1 cellular context compared by ENCODE assay signal in genomic region chr2:127743477-127744026, GRCh38.
TF ChIP-seq lines count a peak whose summit lies in the region.

No MANE protein-coding gene starts in this region.

TF ChIP-seq in GM12878, 131 proteins besides CTCF, POLR2A, EP300 and RAD21 (continued from another document and continues in another):
- TF ChIP-seq CEBPZ (IDR thresholded peaks at IDR 0.05; ENCODE audit: low read depth, low read length) (no peak), PAX5 (IDR thresholded peaks at IDR 0.05; ENCODE audit: borderline replicate concordance, low read depth, low read length) (no peak), ZNF207 (IDR thresholded peaks at IDR 0.05; ENCODE audit: borderline replicate concordance) (no peak), SIX5 (IDR thresholded peaks at IDR 0.05; ENCODE audit: low read depth, low read length, severe bottlenecking) (no peak), ATF7 (IDR thresholded peaks at IDR 0.05; ENCODE audit: low read depth) (peak; percentile 95), KLF5 (IDR thresholded peaks at IDR 0.05; ENCODE audit: partially characterized antibody) (no peak), IRF3 (IDR thresholded peaks at IDR 0.05) (no peak), RUNX3 (IDR thresholded peaks at IDR 0.05; ENCODE audit: low read length) (peak; percentile 81), ZNF687 (IDR thresholded peaks at IDR 0.05) (no peak), IKZF1 (conservative IDR thresholded peaks at IDR 0.05) (peak; percentile 78), CREM (IDR thresholded peaks at IDR 0.05; ENCODE audit: low read depth) (peak; percentile 63; the same call in 1 of the 2 replicates), ESRRA (IDR thresholded peaks at IDR 0.05; ENCODE audit: low read length) (no peak), YBX1 (IDR thresholded peaks at IDR 0.05) (no peak), SKIL (IDR thresholded peaks at IDR 0.05; ENCODE audit: low read depth, poor library complexity, severe bottlenecking) (peak; percentile 69), NBN (IDR thresholded peaks at IDR 0.05) (peak; percentile 82), ZBTB40 (IDR thresholded peaks at IDR 0.05; ENCODE audit: borderline replicate concordance) (no peak), BACH1 (IDR thresholded peaks at IDR 0.05; ENCODE audit: borderline replicate concordance) (no peak), RFX5 (IDR thresholded peaks at IDR 0.05; ENCODE audit: low read depth, low read length) (no peak), NFIC (IDR thresholded peaks at IDR 0.05; ENCODE audit: low read depth, low read length) (peak; percentile 49; the same call in 1 of the 2 replicates), NKRF (conservative IDR thresholded peaks at IDR 0.05) (no peak), MTA2 (IDR thresholded peaks at IDR 0.05; ENCODE audit: low read depth) (peak; percentile 98), JUNB (IDR thresholded peaks at IDR 0.05) (peak; percentile 62), ATF3 (IDR thresholded peaks at IDR 0.05; ENCODE audit: borderline replicate concordance, extremely low read depth, low read depth, low read length) (no peak)
- TF ChIP-seq, protein P1, sequence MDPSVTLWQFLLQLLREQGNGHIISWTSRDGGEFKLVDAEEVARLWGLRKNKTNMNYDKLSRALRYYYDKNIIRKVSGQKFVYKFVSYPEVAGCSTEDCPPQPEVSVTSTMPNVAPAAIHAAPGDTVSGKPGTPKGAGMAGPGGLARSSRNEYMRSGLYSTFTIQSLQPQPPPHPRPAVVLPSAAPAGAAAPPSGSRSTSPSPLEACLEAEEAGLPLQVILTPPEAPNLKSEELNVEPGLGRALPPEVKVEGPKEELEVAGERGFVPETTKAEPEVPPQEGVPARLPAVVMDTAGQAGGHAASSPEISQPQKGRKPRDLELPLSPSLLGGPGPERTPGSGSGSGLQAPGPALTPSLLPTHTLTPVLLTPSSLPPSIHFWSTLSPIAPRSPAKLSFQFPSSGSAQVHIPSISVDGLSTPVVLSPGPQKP (IDR thresholded peaks at IDR 0.05; ENCODE audit: low read depth, low read length): no peak
- TF ChIP-seq, protein P2, sequence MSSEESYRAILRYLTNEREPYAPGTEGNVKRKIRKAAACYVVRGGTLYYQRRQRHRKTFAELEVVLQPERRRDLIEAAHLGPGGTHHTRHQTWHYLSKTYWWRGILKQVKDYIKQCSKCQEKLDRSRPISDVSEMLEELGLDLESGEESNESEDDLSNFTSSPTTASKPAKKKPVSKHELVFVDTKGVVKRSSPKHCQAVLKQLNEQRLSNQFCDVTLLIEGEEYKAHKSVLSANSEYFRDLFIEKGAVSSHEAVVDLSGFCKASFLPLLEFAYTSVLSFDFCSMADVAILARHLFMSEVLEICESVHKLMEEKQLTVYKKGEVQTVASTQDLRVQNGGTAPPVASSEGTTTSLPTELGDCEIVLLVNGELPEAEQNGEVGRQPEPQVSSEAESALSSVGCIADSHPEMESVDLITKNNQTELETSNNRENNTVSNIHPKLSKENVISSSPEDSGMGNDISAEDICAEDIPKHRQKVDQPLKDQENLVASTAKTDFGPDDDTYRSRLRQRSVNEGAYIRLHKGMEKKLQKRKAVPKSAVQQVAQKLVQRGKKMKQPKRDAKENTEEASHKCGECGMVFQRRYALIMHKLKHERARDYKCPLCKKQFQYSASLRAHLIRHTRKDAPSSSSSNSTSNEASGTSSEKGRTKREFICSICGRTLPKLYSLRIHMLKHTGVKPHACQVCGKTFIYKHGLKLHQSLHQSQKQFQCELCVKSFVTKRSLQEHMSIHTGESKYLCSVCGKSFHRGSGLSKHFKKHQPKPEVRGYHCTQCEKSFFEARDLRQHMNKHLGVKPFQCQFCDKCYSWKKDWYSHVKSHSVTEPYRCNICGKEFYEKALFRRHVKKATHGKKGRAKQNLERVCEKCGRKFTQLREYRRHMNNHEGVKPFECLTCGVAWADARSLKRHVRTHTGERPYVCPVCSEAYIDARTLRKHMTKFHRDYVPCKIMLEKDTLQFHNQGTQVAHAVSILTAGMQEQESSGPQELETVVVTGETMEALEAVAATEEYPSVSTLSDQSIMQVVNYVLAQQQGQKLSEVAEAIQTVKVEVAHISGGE (CRISPR knock-in tag; IDR thresholded peaks at IDR 0.05): no peak
- TF ChIP-seq, protein P3, sequence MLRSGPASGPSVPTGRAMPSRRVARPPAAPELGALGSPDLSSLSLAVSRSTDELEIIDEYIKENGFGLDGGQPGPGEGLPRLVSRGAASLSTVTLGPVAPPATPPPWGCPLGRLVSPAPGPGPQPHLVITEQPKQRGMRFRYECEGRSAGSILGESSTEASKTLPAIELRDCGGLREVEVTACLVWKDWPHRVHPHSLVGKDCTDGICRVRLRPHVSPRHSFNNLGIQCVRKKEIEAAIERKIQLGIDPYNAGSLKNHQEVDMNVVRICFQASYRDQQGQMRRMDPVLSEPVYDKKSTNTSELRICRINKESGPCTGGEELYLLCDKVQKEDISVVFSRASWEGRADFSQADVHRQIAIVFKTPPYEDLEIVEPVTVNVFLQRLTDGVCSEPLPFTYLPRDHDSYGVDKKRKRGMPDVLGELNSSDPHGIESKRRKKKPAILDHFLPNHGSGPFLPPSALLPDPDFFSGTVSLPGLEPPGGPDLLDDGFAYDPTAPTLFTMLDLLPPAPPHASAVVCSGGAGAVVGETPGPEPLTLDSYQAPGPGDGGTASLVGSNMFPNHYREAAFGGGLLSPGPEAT (IDR thresholded peaks at IDR 0.05; ENCODE audit: low read depth): peak; percentile 86
